In the genomic region with DNA sequence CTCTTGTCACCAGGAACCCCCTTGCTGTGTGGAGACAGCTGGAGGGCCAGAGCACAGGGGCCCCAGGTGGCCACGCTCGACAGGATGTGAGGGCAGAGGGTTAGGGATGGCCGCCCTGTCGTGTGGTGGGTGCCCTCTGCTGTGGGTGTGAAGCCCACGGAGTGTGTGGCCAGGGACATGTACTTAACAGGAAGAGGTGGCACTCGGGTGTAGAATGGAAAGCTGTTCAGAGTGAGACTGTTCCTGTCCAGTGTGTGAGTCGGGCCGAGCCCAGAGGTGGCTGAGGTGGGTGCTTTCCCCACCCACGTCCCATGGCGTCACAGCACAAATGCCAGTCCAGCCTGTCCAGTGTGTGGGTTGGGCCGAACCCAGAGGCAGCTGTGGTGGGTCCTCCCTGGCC, we compare ENCODE assay signal across 24 cellular contexts.
"Had no signal": no experiment of that assay in that cellular context is flagged by ENCODE, and none has a peak within 500 bp of the region (broad histone marks: within the 10 kb centered on the region; RNA-seq: fewer than 3 reads in every experiment).

No MANE protein-coding gene starts in this region.

- H3K27ac ChIP-seq: KMS-11, SK-N-MC, VCaP had no signal

- DNase-seq: activated CD4-positive, alpha-beta T cell treated with anti-CD3 and anti-CD28 coated beads for 4 hours; activated CD8-positive, alpha-beta memory T cell treated with anti-CD3 and anti-CD28 coated beads, Interleukin-2, amount 50 U/mL, for 4 hours; activated CD8-positive, alpha-beta T cell treated with anti-CD3 and anti-CD28 coated beads for 36 hours; activated gamma-delta T cell treated with Interleukin-2 at 50 U/mL for 16 hours; activated naive CD4-positive, alpha-beta T cell treated with anti-CD3 and anti-CD28 coated beads, Interleukin-2, amount 10 ng/mL, durations not matched to agents 7 days and 5 days; activated naive CD8-positive, alpha-beta T cell treated with anti-CD3 and anti-CD28 coated beads for 36 hours; activated T-cell treated with anti-CD3 and anti-CD28 coated beads, Interleukin-2, amount 50 U/mL, for 72 hours; anterior cingulate cortex; NCI-H1092; NCI-H1417; NCI-H1930; NCI-H2171; NCI-H226; NCI-H526; NCI-H82; T-cell; T-helper 2 cell; T1000 had no signal

- H3K4me2 ChIP-seq: KMS-11 had no signal

- H3K4me1 Mint-ChIP-seq: activated naive CD4-positive, alpha-beta T cell treated with anti-CD3 and anti-CD28 coated beads, Interleukin-2, amount 10 ng/mL, durations not matched to agents 7 days and 5 days; activated naive CD8-positive, alpha-beta T cell treated with anti-CD3 and anti-CD28 coated beads for 36 hours had no signal

- H3K27ac Mint-ChIP-seq: activated CD8-positive, alpha-beta T cell treated with anti-CD3 and anti-CD28 coated beads for 36 hours; activated naive CD4-positive, alpha-beta T cell treated with anti-CD3 and anti-CD28 coated beads, Interleukin-2, amount 10 ng/mL, durations not matched to agents 7 days and 5 days; activated naive CD8-positive, alpha-beta T cell treated with anti-CD3 and anti-CD28 coated beads for 36 hours; activated T-cell treated with anti-CD3 and anti-CD28 coated beads, Interleukin-2, amount 50 U/mL, for 72 hours; activated T-helper 2 cell treated with anti-CD3 and anti-CD28 coated beads, Interferon-gamma antibody, Interleukin-2, Interleukin-4, amounts not matched to agents 10 μg/mL and 5 μg/mL and 100 μg/mL, durations not matched to agents 14 hours and 24 hours and 36 hours; T-cell had no signal

- H3K9ac ChIP-seq: KMS-11 had no signal

- ATAC-seq: activated CD4-positive, CD25-positive, alpha-beta regulatory T cell treated with anti-CD3 and anti-CD28 coated beads, Interleukin-2, amount 50 U/mL, for 24 hours; activated CD8-positive, alpha-beta T cell treated with anti-CD3 and anti-CD28 coated beads for 36 hours; activated T-cell treated with anti-CD3 and anti-CD28 coated beads, Interleukin-2, amount 50 U/mL, for 72 hours; Right ventricle myocardium inferior; T-cell had no signal

- H3K4me3 ChIP-seq: SK-N-MC had no signal

- H3K4me3 Mint-ChIP-seq: activated CD8-positive, alpha-beta T cell treated with anti-CD3 and anti-CD28 coated beads for 36 hours; activated naive CD4-positive, alpha-beta T cell treated with anti-CD3 and anti-CD28 coated beads, Interleukin-2, amount 10 ng/mL, durations not matched to agents 7 days and 5 days; activated naive CD8-positive, alpha-beta T cell treated with anti-CD3 and anti-CD28 coated beads for 36 hours; activated T-cell treated with anti-CD3 and anti-CD28 coated beads, Interleukin-2, amount 50 U/mL, for 72 hours; T-cell had no signal

- H3K27me3 Mint-ChIP-seq: activated CD8-positive, alpha-beta T cell treated with anti-CD3 and anti-CD28 coated beads for 36 hours; activated naive CD8-positive, alpha-beta T cell treated with anti-CD3 and anti-CD28 coated beads for 36 hours; T-cell had no signal
